Comparison of ENCODE assay signal across 15 cellular contexts in the genomic region with DNA sequence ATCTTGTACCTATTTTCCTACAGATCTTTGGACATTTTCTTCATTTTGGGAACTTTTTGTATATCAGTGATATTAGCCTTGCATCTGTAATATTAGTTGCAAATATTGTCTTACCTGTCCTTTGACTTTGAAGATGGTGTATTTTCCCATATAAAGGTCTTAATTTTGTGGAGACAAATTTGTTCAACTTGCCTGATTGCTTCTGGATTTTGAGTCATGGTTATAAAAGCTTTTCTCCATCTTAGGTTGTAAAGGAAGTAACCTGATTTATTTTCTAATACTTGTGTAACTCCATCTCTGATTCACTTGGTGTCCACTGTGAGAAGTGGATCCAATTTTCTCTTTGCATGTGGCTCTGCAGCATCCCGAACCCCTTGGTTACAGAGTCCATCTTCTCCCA.
"Had no signal": no experiment of that assay in that cellular context is flagged by ENCODE, and none has a peak within 500 bp of the region (broad histone marks: within the 10 kb centered on the region; RNA-seq: fewer than 3 reads in every experiment).

No MANE protein-coding gene starts in this region.

- H3K4me3 ChIP-seq: gastroesophageal sphincter, mucosa of descending colon, thyroid gland, vagina had no signal

- H3K9ac ChIP-seq: parathyroid adenoma had no signal

- H3K4me1 ChIP-seq: parathyroid adenoma had no signal

- H2AFZ ChIP-seq: parathyroid adenoma had no signal

- H3K27me3 ChIP-seq: gastroesophageal sphincter, thyroid gland, vagina had no signal

- H3K4me1 Mint-ChIP-seq: activated CD4-positive, alpha-beta T cell treated with anti-CD3 and anti-CD28 coated beads, Interleukin-2, amount 10 ng/mL, durations not matched to agents 7 days and 5 days; activated naive CD8-positive, alpha-beta T cell treated with anti-CD3 and anti-CD28 coated beads for 36 hours; memory B cell; stimulated activated memory B cell treated with anti-CD40 and anti-IgM and Interleukin-4, amounts not matched to agents 10 μg/mL and 1 μg/mL and 100 μg/mL, for 72 hours had no signal

- H3K79me2 ChIP-seq: parathyroid adenoma had no signal

- ATAC-seq: effector memory CD8-positive, alpha-beta T cell; gastroesophageal sphincter; mucosa of descending colon; naive thymus-derived CD4-positive, alpha-beta T cell; stimulated activated memory B cell treated with anti-CD40 and anti-IgM and Interleukin-4, amounts not matched to agents 10 μg/mL and 1 μg/mL and 100 μg/mL, for 72 hours had no signal

- H3K4me3 Mint-ChIP-seq: activated CD4-positive, alpha-beta T cell treated with anti-CD3 and anti-CD28 coated beads, Interleukin-2, amount 10 ng/mL, durations not matched to agents 7 days and 5 days; activated naive CD8-positive, alpha-beta T cell treated with anti-CD3 and anti-CD28 coated beads for 36 hours; activated T-helper 1 cell treated with anti-CD3 and anti-CD28 coated beads, Interleukin-12 subunit alpha, Interleukin-12 subunit beta, Interleukin-2, Interleukin-4 antibody, amounts not matched to agents 30 ng/mL and 10 ng/mL and 1 ng/mL, durations not matched to agents 14 hours and 24 hours and 36 hours; effector memory CD8-positive, alpha-beta T cell; memory B cell; naive thymus-derived CD4-positive, alpha-beta T cell; stimulated activated memory B cell treated with anti-CD40 and anti-IgM and Interleukin-4, amounts not matched to agents 10 μg/mL and 1 μg/mL and 100 μg/mL, for 72 hours had no signal

- H3K9me3 Mint-ChIP-seq: activated CD4-positive, alpha-beta T cell treated with anti-CD3 and anti-CD28 coated beads, Interleukin-2, amount 10 ng/mL, durations not matched to agents 7 days and 5 days; activated naive CD8-positive, alpha-beta T cell treated with anti-CD3 and anti-CD28 coated beads for 36 hours; activated T-helper 1 cell treated with anti-CD3 and anti-CD28 coated beads, Interleukin-12 subunit alpha, Interleukin-12 subunit beta, Interleukin-2, Interleukin-4 antibody, amounts not matched to agents 30 ng/mL and 10 ng/mL and 1 ng/mL, durations not matched to agents 14 hours and 24 hours and 36 hours; effector memory CD8-positive, alpha-beta T cell had no signal

- DNase-seq: activated CD4-positive, alpha-beta T cell treated with anti-CD3 and anti-CD28 coated beads, Interleukin-2, amount 10 ng/mL, durations not matched to agents 7 days and 5 days; activated CD4-positive, CD25-positive, alpha-beta regulatory T cell; activated naive CD8-positive, alpha-beta T cell treated with anti-CD3 and anti-CD28 coated beads for 36 hours; effector memory CD8-positive, alpha-beta T cell; mucosa of descending colon; naive thymus-derived CD4-positive, alpha-beta T cell; retina; T-helper 2 cell; thyroid gland had no signal

- H3K27ac ChIP-seq: parathyroid adenoma, thyroid gland, vagina had no signal

- H3K9me3 ChIP-seq: gastroesophageal sphincter, mucosa of descending colon, thyroid gland, vagina had no signal

- H3K36me3 Mint-ChIP-seq: activated naive CD8-positive, alpha-beta T cell treated with anti-CD3 and anti-CD28 coated beads for 36 hours; memory B cell; naive thymus-derived CD4-positive, alpha-beta T cell; stimulated activated memory B cell treated with anti-CD40 and anti-IgM and Interleukin-4, amounts not matched to agents 10 μg/mL and 1 μg/mL and 100 μg/mL, for 72 hours had no signal

- H3K27ac Mint-ChIP-seq: activated CD4-positive, alpha-beta T cell treated with anti-CD3 and anti-CD28 coated beads, Interleukin-2, amount 10 ng/mL, durations not matched to agents 7 days and 5 days; activated naive CD8-positive, alpha-beta T cell treated with anti-CD3 and anti-CD28 coated beads for 36 hours; activated T-helper 1 cell treated with anti-CD3 and anti-CD28 coated beads, Interleukin-12 subunit alpha, Interleukin-12 subunit beta, Interleukin-2, Interleukin-4 antibody, amounts not matched to agents 30 ng/mL and 10 ng/mL and 1 ng/mL, durations not matched to agents 14 hours and 24 hours and 36 hours; effector memory CD8-positive, alpha-beta T cell; memory B cell; naive thymus-derived CD4-positive, alpha-beta T cell; stimulated activated memory B cell treated with anti-CD40 and anti-IgM and Interleukin-4, amounts not matched to agents 10 μg/mL and 1 μg/mL and 100 μg/mL, for 72 hours had no signal

- H3K36me3 ChIP-seq: gastroesophageal sphincter, thyroid gland, vagina had no signal
